ENCODE assay signal across 17 cellular contexts in the genomic region with DNA sequence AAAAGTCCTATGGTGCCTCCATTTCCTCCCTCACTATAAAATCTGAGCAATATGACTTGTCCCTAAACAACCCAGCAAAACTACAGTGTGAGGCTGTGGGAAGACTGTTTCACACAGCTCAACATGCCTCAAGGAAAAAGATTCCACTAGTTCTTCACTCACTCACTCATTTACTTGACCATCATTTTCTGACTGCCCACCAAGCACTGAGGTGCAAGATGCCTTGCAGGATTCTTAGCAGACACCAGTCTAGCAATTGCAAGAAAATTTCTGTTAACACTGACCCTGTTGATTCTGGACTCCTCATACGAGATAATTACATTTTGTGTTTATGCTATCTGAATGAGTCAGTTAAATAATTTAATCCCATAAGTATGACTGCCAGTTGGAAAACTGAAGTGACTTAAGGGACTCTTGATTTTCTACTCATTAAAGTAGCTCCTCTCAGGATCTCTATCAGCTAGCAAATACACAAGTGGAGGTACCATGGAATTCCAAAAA. TPM values are rescaled to one million over a fixed set of nuclear protein-coding genes. Genes with fewer than 3 reads are reported as not detected.
DNase-seq lines count a peak whose midpoint lies in the region; ATAC-seq, FAIRE-seq and TF ChIP-seq lines count a peak whose summit lies in the region.
"Had no signal": no experiment of that assay in that cellular context is flagged by ENCODE, and none has a peak within 500 bp of the region (broad histone marks: within the 10 kb centered on the region; RNA-seq: fewer than 3 reads in every experiment).

No MANE protein-coding gene starts in this region.

- H4K5ac ChIP-seq in IMR-90 (ENCODE audit: low read depth, low read length), result peak overlapping the region; percentile 24

- H3K36me3 ChIP-seq in BJ (ENCODE audit: control insufficient read depth, insufficient read depth, low read length) (no peaks in the 10 kb centered on the region), IMR-90 (ENCODE audit: control insufficient read depth, insufficient read depth, low read length) (no peaks in the 10 kb centered on the region), endodermal cell (ENCODE audit: control insufficient read depth, insufficient read depth, low read length) (peaks cover 4% of the 10 kb centered on the region), osteoblast (ENCODE audit: insufficient read depth, low read length) (no peaks in the 10 kb centered on the region)
- H3K36me3 ChIP-seq: adrenal gland, ovary had no signal

- H4K20me1 ChIP-seq in IMR-90 (ENCODE audit: insufficient read depth, low read length) (no peaks in the 10 kb centered on the region; the same call in 1 of the 2 replicates), osteoblast (ENCODE audit: insufficient read depth, low read length) (no peaks in the 10 kb centered on the region)

- H3K4me3 ChIP-seq in BJ (ENCODE audit: low read depth, low read length), result no peak overlapping the region
- H3K4me3 ChIP-seq in IMR-90 (ENCODE audit: insufficient read depth, low read depth, low read length), result no peak overlapping the region
- no peak overlapping the region for H3K4me3 ChIP-seq in endodermal cell (ENCODE audit: low read length)
- H3K4me3 ChIP-seq in osteoblast (ENCODE audit: insufficient read depth, low read length), result no peak overlapping the region
- H3K4me3 ChIP-seq: adrenal gland, ovary had no signal

- TF ChIP-seq CTCF in BJ (IDR thresholded peaks at IDR 0.05; ENCODE audit: insufficient read depth, low read depth, low read length), result no peak
- no peak for TF ChIP-seq CTCF in IMR-90 (conservative IDR thresholded peaks at IDR 0.05; ENCODE audit: low read depth, low read length)
- no peak for TF ChIP-seq CTCF in endodermal cell (conservative IDR thresholded peaks at IDR 0.05)
- no peak for TF ChIP-seq CTCF in osteoblast (IDR thresholded peaks at IDR 0.05; ENCODE audit: extremely low read depth, low read depth, low read length)

- POLR2A ChIA-PET in BJ (lab: Charles Lee), result interaction anchor here (0.7 kb wide), 1 partner anchor 121 kb away, joined by 3 read pairs; a partner anchor contains a TSS
- POLR2A ChIA-PET in IMR-90 (lab: Charles Lee; ENCODE audit: unreplicated experiment), result no interaction called here

- peak overlapping the region; percentile 78 for H2AFZ ChIP-seq in IMR-90 (replicated peaks; ENCODE audit: low read length, poor library complexity)
- peak overlapping the region; percentile 16 for H2AFZ ChIP-seq in osteoblast (ENCODE audit: low read length)

- peak overlapping the region; percentile 81 for H2BK20ac ChIP-seq in IMR-90 (ENCODE audit: low read depth, low read length)

- WGBS in IMR-90 (ENCODE audit: extremely low coverage in 2 of 2, insufficient read length in 1 of 2), 2 experiments, result no CpG with 5 or more reads among the region's 1 CpG
- 79 to 100% methylated on average over 1 of the region's 1 CpG for WGBS in endodermal cell (ENCODE audit: insufficient coverage in 1 of 2, insufficient read length in 1 of 2), 2 experiments

- ATAC-seq in IMR-90 (ENCODE audit: low read depth) (peak; percentile 67), sciatic nerve (no peak), HG02642 (IDR thresholded peaks at IDR 0.05; ENCODE audit: poor library complexity, unreplicated experiment) (no peak)
- ATAC-seq: CD8-positive, alpha-beta T cell had no signal

- BruUV-seq in IMR-90 (replicated peaks; lab: Mats Ljungman, UMichigan), result no TSS peak

- no peaks in the 10 kb centered on the region for H3K9me3 Mint-ChIP-seq in endodermal cell
- H3K9me3 Mint-ChIP-seq: CD8-positive, alpha-beta T cell had no signal

- peaks cover 16% of the 10 kb centered on the region for H3K4me1 ChIP-seq in IMR-90 (ENCODE audit: control insufficient read depth, insufficient read depth, low read length)
- H3K4me1 ChIP-seq in endodermal cell (ENCODE audit: control insufficient read depth, insufficient read depth, low read length), result peaks cover 17% of the 10 kb centered on the region
- H3K4me1 ChIP-seq in osteoblast (ENCODE audit: insufficient read depth, low read length), result peaks cover 14% of the 10 kb centered on the region

- FAIRE-seq in HTR-8/SVneo (lab: Jason Lieb, UNC), result no peak

- peak overlapping the region; percentile 90 for H3K14ac ChIP-seq in IMR-90 (replicated peaks; ENCODE audit: low read depth, low read length)

- H3K9ac ChIP-seq in IMR-90 (ENCODE audit: low read depth, low read length) (no peak overlapping the region), endodermal cell (ENCODE audit: extremely low read depth, low read length, poor library complexity, severe bottlenecking) (no peak overlapping the region)
- H3K9ac ChIP-seq: KMS-11 had no signal

- peak overlapping the region; percentile 49 to 66; a peak in 3 of 4 replicates for H4K8ac ChIP-seq in IMR-90 (ENCODE audit: low read depth in 2 of 2, low read length in 2 of 2)

- no peaks in the 10 kb centered on the region for H3K79me2 ChIP-seq in osteoblast (ENCODE audit: insufficient read depth, low read length)

- in situ Hi-C loops in IMR-90 (cut with MboI; ENCODE audit: low sequenced_read_pairs), result no loop called here

- H2AK5ac ChIP-seq in IMR-90 (ENCODE audit: low read depth, low read length), result peak overlapping the region; percentile 68

- H3K56ac ChIP-seq in IMR-90 (ENCODE audit: extremely low read depth, insufficient read depth, low read length), result peak overlapping the region; percentile 56; the same call in 1 of the 2 replicates

- peak overlapping the region; percentile 74; the same call in 2 of the 3 replicates for H2BK15ac ChIP-seq in IMR-90 (ENCODE audit: low read depth, low read length)

- dilution Hi-C loops in IMR-90 (cut with HindIII; ENCODE audit: low sequenced_read_pairs, unreplicated experiment), result no loop called here

- H3K4ac ChIP-seq in IMR-90 (ENCODE audit: low read depth, low read length), result peak overlapping the region; percentile 88

- no peak for TF ChIP-seq POLR2A in IMR-90 (IDR thresholded peaks at IDR 0.05; ENCODE audit: low read depth, low read length)

- H3K4me3 Mint-ChIP-seq in endodermal cell, result no peak overlapping the region
- H3K4me3 Mint-ChIP-seq: CD8-positive, alpha-beta T cell had no signal

- H3K79me1 ChIP-seq in IMR-90 (ENCODE audit: low read depth in 1 of 2, low read length in 2 of 2), result 0 out of 4 replicates have a peak, but pooled peaks cover 0 to 3% of the 10 kb centered on the region in 2 experiments

- CTCF ChIA-PET in BJ (lab: Yijun Ruan, JAX) (no interaction called here), IMR-90 (lab: Yijun Ruan, JAX) (interaction anchor here (0.9 kb wide), 1 partner anchor 27 kb away, joined by 5 read pairs; no protein-coding TSS in a partner anchor)

- H4K91ac ChIP-seq in IMR-90 (ENCODE audit: insufficient read depth, low read depth, low read length), result peak overlapping the region; percentile 79

- peak overlapping the region; percentile 67; the same call in 1 of the 2 replicates for H3K27ac ChIP-seq in IMR-90 (ENCODE audit: insufficient read depth, low read length)
- no peak overlapping the region for H3K27ac ChIP-seq in endodermal cell (ENCODE audit: low read depth, low read length)
- H3K27ac ChIP-seq in osteoblast (ENCODE audit: low read depth, low read length), result peak overlapping the region; percentile 8
- H3K27ac ChIP-seq: KMS-11, ovary had no signal

- DNase-seq in BJ (ENCODE audit: low read depth) (peak; percentile 16), IMR-90 (peak; percentile 63), endodermal cell (no peak), osteoblast (ENCODE audit: insufficient read length, low spot score, missing footprints) (peak; percentile 25), sciatic nerve (ENCODE audit: low spot score) (no peak), HTR-8/SVneo (ENCODE audit: insufficient read length, low spot score) (no peak)
- no peak for DNase-seq in stimulated activated CD4-positive, alpha-beta T cell treated with anti-CD3 and anti-CD28 coated beads, Interleukin-1b, Interleukin-23, amount 100 ng/mL, for 48 hours
- DNase-seq: activated CD8-positive, alpha-beta memory T cell treated with anti-CD3 and anti-CD28 coated beads, Interleukin-2, amount 50 U/mL, for 4 hours; CD8-positive, alpha-beta T cell; effector CD8-positive, alpha-beta T cell; NCI-H187; NCI-H526 treated with DMSO at 0.1 percent for 48 hours had no signal

- TF ChIP-seq RAD21 in IMR-90 (IDR thresholded peaks at IDR 0.05; ENCODE audit: low read length), result no peak

- H3K9me3 ChIP-seq in IMR-90 (ENCODE audit: control insufficient read depth, insufficient read depth, low read length) (no peaks in the 10 kb centered on the region), endodermal cell (ENCODE audit: control insufficient read depth, low read length) (no peaks in the 10 kb centered on the region), osteoblast (ENCODE audit: low read depth, low read length) (no peaks in the 10 kb centered on the region)
- H3K9me3 ChIP-seq: adrenal gland, heart left ventricle, ovary had no signal

- peak overlapping the region; percentile 55 for H2BK5ac ChIP-seq in IMR-90 (ENCODE audit: low read depth, low read length, poor library complexity, severe bottlenecking)

- H3K36me3 Mint-ChIP-seq in endodermal cell (ENCODE audit: low read depth), result peaks cover 8% of the 10 kb centered on the region

- H3K4me2 ChIP-seq in IMR-90 (ENCODE audit: low read depth, low read length), result peak overlapping the region; percentile 57
- peak overlapping the region; percentile 38 for H3K4me2 ChIP-seq in osteoblast (ENCODE audit: insufficient read depth, low read length)
- H3K4me2 ChIP-seq: KMS-11 had no signal

- H3K9me1 ChIP-seq in IMR-90 (ENCODE audit: insufficient read depth, low read length), result peaks cover 19% of the 10 kb centered on the region

- intact Hi-C loops in IMR-90 (cut with micrococcal nuclease), result no loop called here
- intact Hi-C loops in sciatic nerve (cut with DNase I), result no loop called here

- H3K27me3 Mint-ChIP-seq in endodermal cell (ENCODE audit: insufficient read depth), result no peaks in the 10 kb centered on the region

- H2AK9ac ChIP-seq in IMR-90 (replicated peaks; ENCODE audit: low read depth, low read length, poor library complexity), result peak overlapping the region; percentile 83

- H3K23ac ChIP-seq in IMR-90 (ENCODE audit: low read depth, low read length), result peak overlapping the region; percentile 73

- H3K18ac ChIP-seq in IMR-90 (ENCODE audit: low read depth, low read length), result peak overlapping the region; percentile 47; the same call in 1 of the 2 replicates

- H3K27me3 ChIP-seq in BJ (ENCODE audit: control insufficient read depth, insufficient read depth, low read length), result no peaks in the 10 kb centered on the region
- no peaks in the 10 kb centered on the region for H3K27me3 ChIP-seq in IMR-90 (ENCODE audit: control insufficient read depth, insufficient read depth, low read length)
- H3K27me3 ChIP-seq in endodermal cell (ENCODE audit: control insufficient read depth, insufficient read depth, low read length, poor library complexity, severe bottlenecking), result no peaks in the 10 kb centered on the region
- H3K27me3 ChIP-seq in osteoblast (ENCODE audit: insufficient read depth, low read length), result no peaks in the 10 kb centered on the region
- H3K27me3 ChIP-seq: adrenal gland, heart left ventricle, ovary had no signal

- peak overlapping the region; percentile 38 for H3K27ac Mint-ChIP-seq in endodermal cell
- H3K27ac Mint-ChIP-seq: CD8-positive, alpha-beta T cell had no signal

- peak overlapping the region; percentile 86 for H2BK120ac ChIP-seq in IMR-90 (ENCODE audit: low read depth, low read length)

- H3K4me1 Mint-ChIP-seq in endodermal cell, result peaks cover 43% of the 10 kb centered on the region

RNA-seq across cellular contexts. Expression of a gene that starts 51.9 kb away (rescaled TPM):
- 59.2 and 87.4 TPM in 2 replicates for polyA plus RNA-seq in BJ (2011; rRNA removed)
- polyA minus RNA-seq in BJ (2011; rRNA and poly(A)+ RNA removed), result 53.5 and 82.0 TPM in 2 replicates
- total RNA-seq in IMR-90 (2012; rRNA removed), result 33.6 and 33.7 TPM in 2 replicates
- 166 and 171 TPM in 2 replicates for polyA plus RNA-seq in IMR-90 (2012; rRNA removed)
- polyA plus RNA-seq in IMR-90 (2012; cell fraction: cytosol; rRNA removed), result 110 and 170 TPM in 2 replicates
- polyA plus RNA-seq in IMR-90 (2012; cell fraction: nucleus; rRNA removed; ENCODE audit: low replicate concordance), result 68.9 and 69.8 TPM in 2 replicates
- total RNA-seq in endodermal cell, result 100 to 1,000 TPM; 344 to 357 TPM
- 354 TPM for polyA plus RNA-seq in endodermal cell (2013, experiment 1 of 2)
- polyA plus RNA-seq in endodermal cell (2013, experiment 2 of 2), result 313 TPM
- 55.7 and 70.7 TPM in 2 replicates for total RNA-seq in osteoblast
- 285 TPM for total RNA-seq in sciatic nerve

Comparison
In these comparisons a context has a peak if more than half of its experiments do, and no peak if none do; other contexts are left out.
1. DNase-seq: peak in BJ (single experiment), IMR-90 (single experiment) and osteoblast (single experiment); none in endodermal cell (single experiment), sciatic nerve (single experiment), HTR-8/SVneo (single experiment) and stimulated activated CD4-positive, alpha-beta T cell treated with anti-CD3 and anti-CD28 coated beads, Interleukin-1b, Interleukin-23, amount 100 ng/mL, for 48 hours (single experiment).